Comparison of ENCODE assay signal across 34 cellular contexts in genomic region chr16:61587526-61587925, GRCh38.
"Had no signal": no experiment of that assay in that cellular context is flagged by ENCODE, and none has a peak within 500 bp of the region (broad histone marks: within the 10 kb centered on the region; RNA-seq: fewer than 3 reads in every experiment).

No MANE protein-coding gene starts in this region.

- DNase-seq: Karpas-422, Kasumi-1, KG1, MG63, MM.1S, MV-4-11, NCI-H1048, NCI-H1092, NCI-H1092 treated with DMSO at 0.1 percent for 48 hours, NCI-H1105, NCI-H1105 treated with DMSO at 0.1 percent for 48 hours, NCI-H1417, NCI-H1417 treated with DMSO at 0.1 percent for 48 hours, NCI-H1436, NCI-H1436 treated with DMSO at 0.1 percent for 48 hours, NCI-H146, NCI-H1694, NCI-H1694 treated with DMSO at 0.1 percent for 48 hours, NCI-H187, NCI-H187 treated with DMSO at 0.1 percent for 48 hours, NCI-H1930, NCI-H2029, NCI-H2029 treated with DMSO at 0.1 percent for 48 hours, NCI-H2081, NCI-H2081 treated with DMSO at 0.1 percent for 48 hours, NCI-H2107, NCI-H2171, NCI-H2171 treated with DMSO at 0.1 percent for 48 hours, NCI-H2227 treated with DMSO at 0.1 percent for 48 hours, NCI-H226, NCI-H345, NCI-H446, NCI-H446 treated with DMSO at 0.1 percent for 48 hours, NCI-H510A had no signal
